In the genomic region with DNA sequence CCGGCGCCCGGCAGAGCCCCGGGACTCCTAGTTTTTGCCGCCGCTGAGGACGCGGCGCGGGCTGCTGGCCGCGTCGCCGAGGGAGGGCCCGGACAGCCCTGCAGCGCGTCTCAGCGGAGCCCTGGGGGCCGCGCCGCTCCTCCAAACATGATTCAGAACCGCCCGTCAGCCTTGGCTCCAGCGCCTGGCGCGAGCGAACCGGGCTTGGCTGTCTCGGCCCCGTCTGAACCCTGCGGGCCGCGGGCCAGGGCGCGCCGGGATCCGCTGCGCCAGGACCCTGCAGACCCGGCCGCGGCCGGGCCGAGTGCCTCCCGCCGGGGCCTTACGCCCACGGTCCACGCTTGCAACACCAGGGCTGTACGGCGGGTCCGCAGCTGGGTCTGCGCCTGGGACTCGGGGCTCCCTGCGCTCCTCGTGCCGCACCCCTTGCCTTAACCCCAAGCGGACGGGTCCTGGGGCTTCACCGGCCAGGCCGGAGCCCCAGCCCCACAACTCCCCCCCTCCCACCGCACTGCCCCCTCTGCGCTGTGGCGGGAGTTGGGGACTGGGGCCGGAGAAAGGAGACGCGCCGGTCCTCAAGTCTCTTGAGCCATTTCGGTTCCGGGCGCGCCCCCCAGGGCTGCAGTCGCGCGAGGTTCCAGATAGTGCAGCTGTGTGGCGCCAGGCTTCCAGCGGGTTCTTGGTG, we compare ENCODE assay signal across 8 cellular contexts. TPM values are rescaled to one million over a fixed set of nuclear protein-coding genes. Genes with fewer than 3 reads are reported as not detected.
DNase-seq lines count a peak whose midpoint lies in the region; ATAC-seq, FAIRE-seq and TF ChIP-seq lines count a peak whose summit lies in the region.

No MANE protein-coding gene starts in this region.

- peak overlapping the region; percentile 20; the same call in 1 of the 2 replicates for H3K4me2 ChIP-seq in HepG2 (ENCODE audit: low read depth, low read length)

- H3K27ac ChIP-seq in duodenal mucosa (ENCODE audit: low read depth, low read length) = no peak overlapping the region
- no peak overlapping the region for H3K27ac ChIP-seq in HepG2 (ENCODE audit: extremely low read length, insufficient read depth, low read length)
- H3K27ac ChIP-seq in WERI-Rb-1 = no peak overlapping the region

- WGBS in HepG2 (ENCODE audit: low lambda C conversion rate) = 98% methylated on average over 14 of the region's 76 CpGs

- H3K4me1 ChIP-seq in duodenal mucosa (ENCODE audit: control insufficient read depth in 1 of 2, insufficient read depth in 2 of 2, low read length in 2 of 2) (peaks cover 16 to 17% of the 10 kb centered on the region in 2 donors), HepG2 (ENCODE audit: insufficient read depth, low read length) (peaks cover 11% of the 10 kb centered on the region)

- peak overlapping the region; percentile 86 to 90 for H3K4me3 Mint-ChIP-seq in stimulated activated naive B cell treated with anti-CD40 and anti-IgM and Interleukin-4, amounts not matched to agents 10 μg/mL and 1 μg/mL and 100 μg/mL, for 72 hours

- TF ChIP-seq POLR2A in HepG2 (IDR thresholded peaks at IDR 0.05; ENCODE audit: insufficient read depth in 1 of 2, low read depth in 2 of 2, low read length in 2 of 2) = no peak

- DNase-seq in stimulated activated CD4-positive, alpha-beta T cell treated with anti-CD3 and anti-CD28 coated beads, Interleukin-12 subunit alpha, Interleukin-12 subunit beta, amount 100 ng/mL, for 4 hours = peak; percentile 4
- no peak for DNase-seq in stimulated activated CD4-positive, alpha-beta T cell treated with anti-CD3 and anti-CD28 coated beads, Interleukin-4, amount 100 ng/mL, for 24 hours
- DNase-seq in HepG2 (ENCODE audit: low spot score) = no peak
- DNase-seq in stimulated activated naive B cell treated with anti-CD40 and anti-IgM and Interleukin-4, amounts not matched to agents 10 μg/mL and 1 μg/mL and 100 μg/mL, for 72 hours = no peak
- DNase-seq in WERI-Rb-1 = no peak

- TF ChIP-seq RAD21 in HepG2 (CRISPR knock-in tag; IDR thresholded peaks at IDR 0.05) = no peak

- peaks cover 4 to 7% of the 10 kb centered on the region in 2 donors for H3K36me3 Mint-ChIP-seq in stimulated activated naive B cell treated with anti-CD40 and anti-IgM and Interleukin-4, amounts not matched to agents 10 μg/mL and 1 μg/mL and 100 μg/mL, for 72 hours

- H3K4me3 ChIP-seq in duodenal mucosa (ENCODE audit: low read depth in 1 of 2, low read length in 2 of 2) (peak overlapping the region; percentile 48 to 53), HepG2 (replicated peaks in 1 of 3; ENCODE audit: insufficient read depth in 1 of 3, low read depth in 2 of 3, low read length in 3 of 3) (no peak overlapping the region; a peak in 1 of 6 replicates), WERI-Rb-1 (ENCODE audit: low read depth, low read length) (no peak overlapping the region)

- POLR2A ChIA-PET in HepG2 (lab: Yijun Ruan, JAX) = no interaction called here

- no TSS peak for BruUV-seq in HepG2 (replicated peaks; lab: Mats Ljungman, UMichigan)

- no peak for FAIRE-seq in HepG2 (lab: Jason Lieb, UNC)

- H3K4me1 Mint-ChIP-seq in stimulated activated naive B cell treated with anti-CD40 and anti-IgM and Interleukin-4, amounts not matched to agents 10 μg/mL and 1 μg/mL and 100 μg/mL, for 72 hours = peaks cover 17 to 49% of the 10 kb centered on the region in 2 donors

- in situ Hi-C loops in HepG2 (cut with HindIII; ENCODE audit: extremely low pct_ligation_motif_present, low pct_unique_long_range_greater_than_20kb) = no loop called here

- peak overlapping the region; percentile 69 for H3K27ac Mint-ChIP-seq in stimulated activated naive B cell treated with anti-CD40 and anti-IgM and Interleukin-4, amounts not matched to agents 10 μg/mL and 1 μg/mL and 100 μg/mL, for 72 hours

- H3K79me2 ChIP-seq in HepG2 (ENCODE audit: insufficient read depth, low read length) = no peaks in the 10 kb centered on the region

- H3K9me3 ChIP-seq in duodenal mucosa (ENCODE audit: control insufficient read depth in 1 of 2, low read length in 2 of 2) = no peaks in the 10 kb centered on the region
- H3K9me3 ChIP-seq in HepG2 (ENCODE audit: low read length) = no peaks in the 10 kb centered on the region
- peaks cover 11% of the 10 kb centered on the region for H3K9me3 ChIP-seq in WERI-Rb-1 (ENCODE audit: severe bottlenecking)

- TF ChIP-seq EP300 in HepG2 (IDR thresholded peaks at IDR 0.05; ENCODE audit: low read depth in 2 of 2, low read length in 2 of 2) = no peak
- no peak for TF ChIP-seq EP300 in HepG2 (CRISPR knock-in tag; IDR thresholded peaks at IDR 0.05; ENCODE audit: borderline replicate concordance)

- TF ChIP-seq CTCF in HepG2 (CRISPR knock-in tag; IDR thresholded peaks at IDR 0.05) (no peak), WERI-Rb-1 (IDR thresholded peaks at IDR 0.05; ENCODE audit: low read depth, low read length) (no peak)

- intact Hi-C loops in HepG2 (cut with micrococcal nuclease; ENCODE audit: unreplicated experiment) = no loop called here

- peaks cover 16% of the 10 kb centered on the region in 2 donors for H3K27me3 ChIP-seq in duodenal mucosa (ENCODE audit: control insufficient read depth in 1 of 2, insufficient read depth in 2 of 2, low read length in 2 of 2)
- peaks cover 1 to 59% of the 10 kb centered on the region in 2 experiments; a peak in 4 of 5 replicates for H3K27me3 ChIP-seq in HepG2 (ENCODE audit: control insufficient read depth in 1 of 2, insufficient read depth in 2 of 2, low read length in 2 of 2)
- no peaks in the 10 kb centered on the region for H3K27me3 ChIP-seq in WERI-Rb-1 (ENCODE audit: insufficient read depth, low read depth, severe bottlenecking)

- CTCF ChIA-PET in HepG2 (lab: Yijun Ruan, JAX; ENCODE audit: low intra/inter-chr PET ratio, low total read pairs) = no interaction called here

- no peaks in the 10 kb centered on the region for H4K20me1 ChIP-seq in HepG2 (ENCODE audit: insufficient read depth, low read length)

- no peak for ATAC-seq in HepG2
- ATAC-seq in stimulated activated naive B cell treated with anti-CD40 and anti-IgM and Interleukin-4, amounts not matched to agents 10 μg/mL and 1 μg/mL and 100 μg/mL, for 72 hours (replicated peaks) = peak; percentile 52 to 53
- ATAC-seq in GM19467 (IDR thresholded peaks at IDR 0.05; ENCODE audit: unreplicated experiment) = no peak
- ATAC-seq in HG02571 (IDR thresholded peaks at IDR 0.05; ENCODE audit: unreplicated experiment) = no peak

- H3K36me3 ChIP-seq in duodenal mucosa (ENCODE audit: control insufficient read depth in 1 of 2, insufficient read depth in 2 of 2, low read length in 2 of 2) = no peaks in the 10 kb centered on the region
- no peaks in the 10 kb centered on the region for H3K36me3 ChIP-seq in HepG2 (replicated peaks in 1 of 2; ENCODE audit: control insufficient read depth in 1 of 2, insufficient read depth in 2 of 2, low read length in 2 of 2)
- H3K36me3 ChIP-seq in WERI-Rb-1 = no peaks in the 10 kb centered on the region

- H3K9ac ChIP-seq in duodenal mucosa (ENCODE audit: low read depth in 1 of 2, low read length in 2 of 2) = peak overlapping the region in 1 of 2 donors; percentile 25
- no peak overlapping the region for H3K9ac ChIP-seq in HepG2 (ENCODE audit: insufficient read depth, low read depth, low read length)

- H3K9me3 Mint-ChIP-seq in stimulated activated naive B cell treated with anti-CD40 and anti-IgM and Interleukin-4, amounts not matched to agents 10 μg/mL and 1 μg/mL and 100 μg/mL, for 72 hours = peaks cover 0 to 3% of the 10 kb centered on the region in 2 donors

- peaks cover 31 to 67% of the 10 kb centered on the region in 2 donors for H3K27me3 Mint-ChIP-seq in stimulated activated naive B cell treated with anti-CD40 and anti-IgM and Interleukin-4, amounts not matched to agents 10 μg/mL and 1 μg/mL and 100 μg/mL, for 72 hours

- H2AFZ ChIP-seq in HepG2 (ENCODE audit: low read length) = no peak overlapping the region

TF ChIP-seq in HepG2, 621 proteins besides CTCF, POLR2A, EP300 and RAD21:
- TF ChIP-seq ZNF556 (CRISPR knock-in tag; IDR thresholded peaks at IDR 0.05; ENCODE audit: borderline replicate concordance) (no peak), ZNF30 (CRISPR knock-in tag; IDR thresholded peaks at IDR 0.05) (no peak)

RNA-seq across cellular contexts. Expression of gene CD34, which starts 48.4 kb away (rescaled TPM):
- total RNA-seq in HepG2 (2016; rRNA removed; fragmentation: Illumina TruSeq; extraction: Trizol) = not detected in 2 replicates
- not detected in 2 replicates for total RNA-seq in HepG2 (2016; cell fraction: cytosol; rRNA removed; fragmentation: Illumina TruSeq; extraction: Trizol; ENCODE audit: low read depth)
- not detected in 2 replicates for total RNA-seq in HepG2 (2016; cell fraction: insoluble cytoplasmic fraction; rRNA removed; fragmentation: Illumina TruSeq; extraction: Trizol)
- not detected in 2 replicates for total RNA-seq in HepG2 (2016; cell fraction: membrane; rRNA removed; fragmentation: Illumina TruSeq; extraction: Trizol)
- total RNA-seq in HepG2 (2016; cell fraction: nucleus; rRNA removed; fragmentation: Illumina TruSeq; extraction: Trizol) = not detected in 2 replicates
- not detected in 2 replicates for polyA plus RNA-seq in HepG2 (2011; rRNA removed)
- not detected in 2 replicates for polyA plus RNA-seq in HepG2 (2011; cell fraction: cytosol; rRNA removed)
- polyA plus RNA-seq in HepG2 (2011; cell fraction: nucleus; rRNA removed) = not detected in 2 replicates
- polyA plus RNA-seq in HepG2 (2012) = not detected in 2 replicates
- polyA plus RNA-seq in HepG2 (2016; cell fraction: cytosol; fragmentation: Illumina TruSeq; extraction: Trizol; ENCODE audit: low read depth) = not detected in 2 replicates
- not detected in 2 replicates for polyA plus RNA-seq in HepG2 (2016; cell fraction: insoluble cytoplasmic fraction; fragmentation: Illumina TruSeq; extraction: Trizol; ENCODE audit: low read depth)
- not detected in 2 replicates for polyA plus RNA-seq in HepG2 (2016; cell fraction: membrane; fragmentation: Illumina TruSeq; extraction: Trizol; ENCODE audit: low read depth)
- not detected in 2 replicates for polyA plus RNA-seq in HepG2 (2016; cell fraction: nucleus; fragmentation: Illumina TruSeq; extraction: Trizol; ENCODE audit: insufficient read depth, low read depth)
- polyA minus RNA-seq in HepG2 (2011; rRNA and poly(A)+ RNA removed; ENCODE audit: low replicate concordance) = not detected in 2 replicates
- polyA minus RNA-seq in HepG2 (2011; cell fraction: cytosol; rRNA and poly(A)+ RNA removed) = not detected in 2 replicates
- not detected in 2 replicates for polyA minus RNA-seq in HepG2 (2011; cell fraction: nucleus; rRNA and poly(A)+ RNA removed)

Comparison
In these comparisons a context has a peak if more than half of its experiments do, and no peak if none do; other contexts are left out.
1. H3K4me3 ChIP-seq: peak in duodenal mucosa (2 of 2); none in HepG2 (0 of 3) and WERI-Rb-1 (single experiment).
2. ATAC-seq: peak in stimulated activated naive B cell treated with anti-CD40 and anti-IgM and Interleukin-4, amounts not matched to agents 10 μg/mL and 1 μg/mL and 100 μg/mL, for 72 hours (2 of 2); none in HepG2 (single experiment), GM19467 (single experiment) and HG02571 (single experiment).